In the genomic region with DNA sequence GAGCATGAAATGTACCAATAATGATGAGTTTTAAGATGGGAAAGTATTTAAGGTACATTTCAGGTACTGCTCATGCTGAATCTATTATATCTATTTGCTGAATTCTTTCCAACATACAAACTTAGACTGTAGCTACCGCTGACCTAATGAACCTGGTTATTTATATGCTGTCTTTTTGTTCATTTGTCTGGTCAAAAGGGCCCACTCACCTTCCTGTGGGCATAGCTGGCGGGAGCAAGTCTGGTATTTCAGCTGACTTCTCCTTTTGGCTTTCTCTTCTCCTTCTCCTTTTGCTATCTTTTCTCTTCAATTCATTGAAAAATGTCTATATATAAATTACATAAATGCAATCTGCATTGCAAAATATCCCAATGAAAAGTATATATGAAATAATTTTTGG, we compare ENCODE assay signal across 23 cellular contexts. TPM values are rescaled to one million over a fixed set of nuclear protein-coding genes. Genes with fewer than 3 reads are reported as not detected.
DNase-seq lines count a peak whose midpoint lies in the region; ATAC-seq, FAIRE-seq and TF ChIP-seq lines count a peak whose summit lies in the region.
"Had no signal": no experiment of that assay in that cellular context is flagged by ENCODE, and none has a peak within 500 bp of the region (broad histone marks: within the 10 kb centered on the region; RNA-seq: fewer than 3 reads in every experiment).

No MANE protein-coding gene starts in this region.

- H3K36me3 Mint-ChIP-seq in natural killer cell treated with Interleukin-12 subunit alpha and Interleukin-12 subunit beta and Interleukin-15 and Interleukin-18, amount 100 ng/mL, for 72 hours = no peaks in the 10 kb centered on the region
- no peaks in the 10 kb centered on the region for H3K36me3 Mint-ChIP-seq in natural killer cell

- TF ChIP-seq CTCF in natural killer cell (IDR thresholded peaks at IDR 0.05) (no peak), adrenal gland (IDR thresholded peaks at IDR 0.05) (no peak), BE2C (IDR thresholded peaks at IDR 0.05; ENCODE audit: low read depth, low read length) (no peak)

- H3K27ac Mint-ChIP-seq in natural killer cell treated with Interleukin-12 subunit alpha and Interleukin-12 subunit beta and Interleukin-15 and Interleukin-18, amount 100 ng/mL, for 72 hours = peak overlapping the region; percentile 61 to 76
- H3K27ac Mint-ChIP-seq in natural killer cell = no peak overlapping the region

- H3K4me1 ChIP-seq in adrenal gland (replicated peaks in 1 of 2) (peaks cover 42 to 69% of the 10 kb centered on the region in 2 donors), BE2C (peaks cover 10% of the 10 kb centered on the region)
- H3K4me1 ChIP-seq: BLaER1 had no signal

- no peak overlapping the region for H3K4me3 ChIP-seq in adrenal gland
- no peak overlapping the region for H3K4me3 ChIP-seq in BE2C (ENCODE audit: low read depth, low read length)
- H3K4me3 ChIP-seq: BLaER1 had no signal

- H3K9me3 Mint-ChIP-seq in natural killer cell treated with Interleukin-12 subunit alpha and Interleukin-12 subunit beta and Interleukin-15 and Interleukin-18, amount 100 ng/mL, for 72 hours = no peaks in the 10 kb centered on the region
- H3K9me3 Mint-ChIP-seq in natural killer cell = no peaks in the 10 kb centered on the region

- H3K9me3 ChIP-seq in adrenal gland (replicated peaks in 1 of 3) = no peaks in the 10 kb centered on the region
- no peaks in the 10 kb centered on the region for H3K9me3 ChIP-seq in BE2C
- H3K9me3 ChIP-seq: BLaER1 had no signal

- peak overlapping the region in 3 of 5 donors; percentile 10 to 67 (median 66) for H3K27ac ChIP-seq in adrenal gland
- H3K27ac ChIP-seq: BLaER1, WERI-Rb-1 had no signal

- H3K4me1 Mint-ChIP-seq in natural killer cell treated with Interleukin-12 subunit alpha and Interleukin-12 subunit beta and Interleukin-15 and Interleukin-18, amount 100 ng/mL, for 72 hours (ENCODE audit: low read depth in 2 of 2) = peaks cover 20 to 33% of the 10 kb centered on the region in 2 donors
- H3K4me1 Mint-ChIP-seq in natural killer cell = peaks cover 7 to 19% of the 10 kb centered on the region in 2 donors

- no peak for FAIRE-seq in GM12892 (lab: Jason Lieb, UNC)
- FAIRE-seq: A204.1, D721Med, GM19239, H54 had no signal

- ATAC-seq in natural killer cell treated with Interleukin-12 subunit alpha and Interleukin-12 subunit beta and Interleukin-15 and Interleukin-18, amount 100 ng/mL, for 72 hours = no peak
- ATAC-seq in natural killer cell = no peak
- no peak for ATAC-seq in GM18868 (IDR thresholded peaks at IDR 0.05; ENCODE audit: unreplicated experiment)
- ATAC-seq: SK-N-SH treated with all-trans-retinoic acid at 6 μM for 48 hours had no signal

- TF ChIP-seq POLR2A in adrenal gland (IDR thresholded peaks at IDR 0.05) (no peak), GM12892 (IDR thresholded peaks at IDR 0.05; ENCODE audit: low read depth, low read length) (no peak)

- WGBS in adrenal gland, 4 donors = 60 to 85% (median 68%) methylated on average over 2 of the region's 2 CpGs

- H3K27me3 ChIP-seq in adrenal gland (no peaks in the 10 kb centered on the region), BE2C (no peaks in the 10 kb centered on the region)
- H3K27me3 ChIP-seq: BLaER1 had no signal

- intact Hi-C loops in natural killer cell (cut with micrococcal nuclease) (no loop called here), adrenal gland (cut with DNase I) (no loop called here)

- no peaks in the 10 kb centered on the region for H3K27me3 Mint-ChIP-seq in natural killer cell treated with Interleukin-12 subunit alpha and Interleukin-12 subunit beta and Interleukin-15 and Interleukin-18, amount 100 ng/mL, for 72 hours
- no peaks in the 10 kb centered on the region for H3K27me3 Mint-ChIP-seq in natural killer cell (ENCODE audit: low read depth in 2 of 2)

- no peak for DNase-seq in natural killer cell treated with Interleukin-12 subunit alpha and Interleukin-12 subunit beta and Interleukin-15 and Interleukin-18, amount 100 ng/mL, for 72 hours (ENCODE audit: low spot score)
- DNase-seq in natural killer cell = no peak
- DNase-seq in adrenal gland = no peak
- DNase-seq in pons (ENCODE audit: low spot score) = peak; percentile 67
- no peak for DNase-seq in BE2C
- DNase-seq in NCI-H2227 (lab: John Stamatoyannopoulos, UW; ENCODE audit: unreplicated experiment) = no peak
- DNase-seq in GM12892 (ENCODE audit: insufficient read length) = no peak
- DNase-seq: activated CD4-positive, alpha-beta T cell treated with anti-CD3 and anti-CD28 coated beads, Interleukin-2, amount 50 U/mL, for 48 hours; cerebellar nuclear complex; glutamatergic neuron; NCI-H146; NCI-H2171 treated with DMSO at 0.1 percent for 48 hours; retina; stimulated activated CD4-positive, alpha-beta T cell treated with anti-CD3 and anti-CD28 coated beads, Interleukin-15, amount 100 ng/mL, for 24 hours; WERI-Rb-1 had no signal

- H3K4me3 Mint-ChIP-seq in natural killer cell treated with Interleukin-12 subunit alpha and Interleukin-12 subunit beta and Interleukin-15 and Interleukin-18, amount 100 ng/mL, for 72 hours = peak overlapping the region; percentile 4
- no peak overlapping the region for H3K4me3 Mint-ChIP-seq in natural killer cell

- H3K36me3 ChIP-seq in adrenal gland (replicated peaks in 1 of 2) (no peaks in the 10 kb centered on the region), BE2C (no peaks in the 10 kb centered on the region)
- H3K36me3 ChIP-seq: WERI-Rb-1 had no signal

RNA-seq across cellular contexts. Expression of gene PLXDC2, which starts 9.5 kb away (rescaled TPM):
- 10 to 100 TPM in 1 of 2 donors, 1 to 10 TPM in 1; 3.5 to 14.0 TPM for total RNA-seq in natural killer cell treated with Interleukin-12 subunit alpha and Interleukin-12 subunit beta and Interleukin-15 and Interleukin-18, amount 100 ng/mL, for 72 hours
- total RNA-seq in natural killer cell = 10 to 100 TPM; 16.9 to 22.9 (median 21.6) TPM
- 100 to 1,000 TPM in 4 of 8 donors, 10 to 100 TPM in 4; 31.7 to 127 (median 96.1) TPM for total RNA-seq in adrenal gland
- polyA plus RNA-seq in adrenal gland = 10 to 100 TPM; 12.1 to 20.3 (median 19.6) TPM
- 0.36 TPM for polyA plus RNA-seq in BE2C (2012; ENCODE audit: insufficient read depth, insufficient read length, low read depth)
- 0.04 TPM for polyA plus RNA-seq in GM12892 (2012; ENCODE audit: missing spikeins)
- total RNA-seq: G401 had no signal

Comparison
In these comparisons a context has a peak if more than half of its experiments do, and no peak if none do; other contexts are left out.
1. H3K27ac Mint-ChIP-seq: peak in natural killer cell treated with Interleukin-12 subunit alpha and Interleukin-12 subunit beta and Interleukin-15 and Interleukin-18, amount 100 ng/mL, for 72 hours (2 of 2); none in natural killer cell (0 of 2).